ENCODE assay signal across 23 cellular contexts in genomic region chr3:170196833-170197232, GRCh38. TPM values are rescaled to one million over a fixed set of nuclear protein-coding genes. Genes with fewer than 3 reads are reported as not detected.
DNase-seq lines count a peak whose midpoint lies in the region; ATAC-seq, FAIRE-seq and TF ChIP-seq lines count a peak whose summit lies in the region.
"Had no signal": no experiment of that assay in that cellular context is flagged by ENCODE, and none has a peak within 500 bp of the region (broad histone marks: within the 10 kb centered on the region; RNA-seq: fewer than 3 reads in every experiment).

No MANE protein-coding gene starts in this region.

- no TSS peak for BruUV-seq in HepG2 (replicated peaks; lab: Mats Ljungman, UMichigan)

- H3K4me1 ChIP-seq in HepG2 (ENCODE audit: insufficient read depth, low read length) (peaks cover 35% of the 10 kb centered on the region), right lobe of liver (no peaks in the 10 kb centered on the region), foreskin keratinocyte (peaks cover 6% of the 10 kb centered on the region)
- H3K4me1 ChIP-seq: prostate gland had no signal

- H3K27ac Mint-ChIP-seq in nephron progenitor cell = no peak overlapping the region
- H3K27ac Mint-ChIP-seq: activated naive CD8-positive, alpha-beta T cell; CD14-positive monocyte had no signal

- 52% methylated on average over 3 of the region's 3 CpGs for WGBS in HepG2 (ENCODE audit: low lambda C conversion rate)
- 78% methylated on average over 3 of the region's 3 CpGs for WGBS in right lobe of liver (ENCODE audit: insufficient coverage, low coverage, low lambda C conversion rate, missing lambda C conversion rate)

- H3K36me3 ChIP-seq in HepG2 (replicated peaks in 1 of 2; ENCODE audit: control insufficient read depth in 1 of 2, insufficient read depth in 2 of 2, low read length in 2 of 2) (no peaks in the 10 kb centered on the region), right lobe of liver (no peaks in the 10 kb centered on the region)
- H3K36me3 ChIP-seq: brain microvascular endothelial cell, prostate gland had no signal

- H3K4me2 ChIP-seq in HepG2 (ENCODE audit: low read depth, low read length) = no peak overlapping the region
- H3K4me2 ChIP-seq: KMS-11, smooth muscle cell had no signal

- TF ChIP-seq POLR2A in HepG2 (IDR thresholded peaks at IDR 0.05; ENCODE audit: insufficient read depth in 1 of 2, low read depth in 2 of 2, low read length in 2 of 2) = no peak
- no peak for TF ChIP-seq POLR2A in right lobe of liver (IDR thresholded peaks at IDR 0.05)

- ATAC-seq in HepG2 (peak; percentile 72), right lobe of liver (no peak), foreskin keratinocyte (peak; percentile 99)
- no peak for ATAC-seq in activated T-cell treated with anti-CD3 and anti-CD28 coated beads, Interleukin-2, amount 50 U/mL, for 4 hours
- ATAC-seq: left colon had no signal

- POLR2A ChIA-PET in HepG2 (lab: Yijun Ruan, JAX) = no interaction called here

- H3K4me3 ChIP-seq in HepG2 (replicated peaks in 1 of 3; ENCODE audit: insufficient read depth in 1 of 3, low read depth in 2 of 3, low read length in 3 of 3) (no peak overlapping the region), right lobe of liver (no peak overlapping the region)
- H3K4me3 ChIP-seq: coronary artery, prostate gland, SK-N-MC, smooth muscle cell had no signal

- H3K27ac ChIP-seq in HepG2 (ENCODE audit: extremely low read length, insufficient read depth, low read length) = no peak overlapping the region
- no peak overlapping the region for H3K27ac ChIP-seq in right lobe of liver
- no peak overlapping the region for H3K27ac ChIP-seq in foreskin keratinocyte
- H3K27ac ChIP-seq: brain microvascular endothelial cell, coronary artery, KMS-11, prostate gland, SK-N-MC had no signal

- H3K9me3 Mint-ChIP-seq in activated T-cell treated with anti-CD3 and anti-CD28 coated beads, Interleukin-2, amount 50 U/mL, for 4 hours = no peaks in the 10 kb centered on the region
- no peaks in the 10 kb centered on the region for H3K9me3 Mint-ChIP-seq in nephron progenitor cell

- peaks cover 2% of the 10 kb centered on the region for H3K4me1 Mint-ChIP-seq in activated T-cell treated with anti-CD3 and anti-CD28 coated beads, Interleukin-2, amount 50 U/mL, for 4 hours (ENCODE audit: low read depth)
- H3K4me1 Mint-ChIP-seq in nephron progenitor cell = peaks cover 6% of the 10 kb centered on the region
- H3K4me1 Mint-ChIP-seq: CD14-positive monocyte had no signal

- H3K79me2 ChIP-seq in HepG2 (ENCODE audit: insufficient read depth, low read length) = no peaks in the 10 kb centered on the region

- intact Hi-C loops in HepG2 (cut with micrococcal nuclease; ENCODE audit: unreplicated experiment) (no loop called here), right lobe of liver (cut with DNase I) (no loop called here)

- peak; percentile 36 for DNase-seq in HepG2 (ENCODE audit: low spot score)
- DNase-seq in right lobe of liver = no peak
- peak; percentile 27 for DNase-seq in RPMI7951 (ENCODE audit: low read depth)
- peak; percentile 55 to 85 for DNase-seq in foreskin keratinocyte
- no peak for DNase-seq in activated T-cell treated with anti-CD3 and anti-CD28 coated beads, Interleukin-2, amount 50 U/mL, for 4 hours
- DNase-seq in stimulated activated naive CD4-positive, alpha-beta T cell (lab: John Stamatoyannopoulos, UW) = no peak
- no peak for DNase-seq in nephron progenitor cell
- DNase-seq in NOMO-1 (lab: John Stamatoyannopoulos, UW; ENCODE audit: unreplicated experiment in 2 of 2) = no peak
- DNase-seq: activated CD4-positive, CD25-positive, alpha-beta regulatory T cell treated with anti-CD3 and anti-CD28 coated beads, Interleukin-2, amount 50 U/mL, for 72 hours; activated T-cell treated with anti-CD3 and anti-CD28 coated beads, Interleukin-2, amount 50 U/mL, for 48 hours; brain microvascular endothelial cell; DMS 273 treated with DMSO at 0.1 percent for 48 hours; left colon; midbrain; NCI-H526 treated with DMSO at 0.1 percent for 48 hours had no signal

- TF ChIP-seq CTCF in HepG2 (CRISPR knock-in tag; IDR thresholded peaks at IDR 0.05) = no peak
- TF ChIP-seq CTCF in right lobe of liver (IDR thresholded peaks at IDR 0.05) = no peak
- TF ChIP-seq CTCF in foreskin keratinocyte (conservative IDR thresholded peaks at IDR 0.05) = no peak
- no peak for TF ChIP-seq CTCF in nephron progenitor cell (IDR thresholded peaks at IDR 0.05)

- no peak overlapping the region for H3K9ac ChIP-seq in HepG2 (ENCODE audit: insufficient read depth, low read depth, low read length)
- H3K9ac ChIP-seq: KMS-11 had no signal

- no peak overlapping the region for H3K4me3 Mint-ChIP-seq in activated T-cell treated with anti-CD3 and anti-CD28 coated beads, Interleukin-2, amount 50 U/mL, for 4 hours
- no peak overlapping the region for H3K4me3 Mint-ChIP-seq in nephron progenitor cell
- H3K4me3 Mint-ChIP-seq: activated naive CD8-positive, alpha-beta T cell; CD14-positive monocyte had no signal

- H3K36me3 Mint-ChIP-seq in activated T-cell treated with anti-CD3 and anti-CD28 coated beads, Interleukin-2, amount 50 U/mL, for 4 hours (ENCODE audit: insufficient read depth) = no peaks in the 10 kb centered on the region
- no peaks in the 10 kb centered on the region for H3K36me3 Mint-ChIP-seq in nephron progenitor cell (ENCODE audit: low read depth)
- H3K36me3 Mint-ChIP-seq: activated naive CD8-positive, alpha-beta T cell; CD14-positive monocyte had no signal

- H3K27me3 ChIP-seq in HepG2 (ENCODE audit: control insufficient read depth in 1 of 2, insufficient read depth in 2 of 2, low read length in 2 of 2) (no peaks in the 10 kb centered on the region), right lobe of liver (no peaks in the 10 kb centered on the region), foreskin keratinocyte (no peaks in the 10 kb centered on the region)
- H3K27me3 ChIP-seq: brain microvascular endothelial cell had no signal

- H3K9me3 ChIP-seq in HepG2 (ENCODE audit: low read length) (no peaks in the 10 kb centered on the region), right lobe of liver (no peaks in the 10 kb centered on the region)
- H3K9me3 ChIP-seq: prostate gland had no signal

- no peak for FAIRE-seq in HepG2 (lab: Jason Lieb, UNC)
- FAIRE-seq: GM12891 had no signal

- peaks cover 3% of the 10 kb centered on the region for H3K27me3 Mint-ChIP-seq in activated T-cell treated with anti-CD3 and anti-CD28 coated beads, Interleukin-2, amount 50 U/mL, for 4 hours (ENCODE audit: low read depth)
- no peaks in the 10 kb centered on the region for H3K27me3 Mint-ChIP-seq in nephron progenitor cell (ENCODE audit: low read depth, poor library complexity)

- TF ChIP-seq EP300 in HepG2 (IDR thresholded peaks at IDR 0.05; ENCODE audit: low read depth in 2 of 2, low read length in 2 of 2) (no peak), HepG2 (CRISPR knock-in tag; IDR thresholded peaks at IDR 0.05; ENCODE audit: borderline replicate concordance) (no peak)

- in situ Hi-C loops in HepG2 (cut with HindIII; ENCODE audit: extremely low pct_ligation_motif_present, low pct_unique_long_range_greater_than_20kb) = no loop called here

- H4K20me1 ChIP-seq in HepG2 (ENCODE audit: insufficient read depth, low read length) = no peaks in the 10 kb centered on the region

- no peak for TF ChIP-seq RAD21 in HepG2 (CRISPR knock-in tag; IDR thresholded peaks at IDR 0.05)

- CTCF ChIA-PET in HepG2 (lab: Yijun Ruan, JAX; ENCODE audit: low intra/inter-chr PET ratio, low total read pairs) = no interaction called here

- no peak overlapping the region for H2AFZ ChIP-seq in HepG2 (ENCODE audit: low read length)

RNA-seq across cellular contexts. Expression of gene PHC3, which starts 15.3 kb away (rescaled TPM):
- total RNA-seq in HepG2 (2016; rRNA removed; fragmentation: Illumina TruSeq; extraction: Trizol) = 16.5 and 24.1 TPM in 2 replicates
- total RNA-seq in HepG2 (2016; cell fraction: cytosol; rRNA removed; fragmentation: Illumina TruSeq; extraction: Trizol; ENCODE audit: low read depth) = 83.1 and 87.8 TPM in 2 replicates
- 15.1 and 19.9 TPM in 2 replicates for total RNA-seq in HepG2 (2016; cell fraction: insoluble cytoplasmic fraction; rRNA removed; fragmentation: Illumina TruSeq; extraction: Trizol)
- total RNA-seq in HepG2 (2016; cell fraction: membrane; rRNA removed; fragmentation: Illumina TruSeq; extraction: Trizol) = 17.9 and 22.5 TPM in 2 replicates
- total RNA-seq in HepG2 (2016; cell fraction: nucleus; rRNA removed; fragmentation: Illumina TruSeq; extraction: Trizol) = 45.6 and 47.3 TPM in 2 replicates
- 42.9 and 49.0 TPM in 2 replicates for polyA plus RNA-seq in HepG2 (2011; rRNA removed)
- 18.5 and 21.7 TPM in 2 replicates for polyA plus RNA-seq in HepG2 (2011; cell fraction: cytosol; rRNA removed)
- polyA plus RNA-seq in HepG2 (2011; cell fraction: nucleus; rRNA removed) = 64.0 and 65.6 TPM in 2 replicates
- polyA plus RNA-seq in HepG2 (2012) = 12.8 and 14.1 TPM in 2 replicates
- polyA plus RNA-seq in HepG2 (2016; cell fraction: cytosol; fragmentation: Illumina TruSeq; extraction: Trizol; ENCODE audit: low read depth) = 0.53 and 0.69 TPM in 2 replicates
- 6.1 and 6.6 TPM in 2 replicates for polyA plus RNA-seq in HepG2 (2016; cell fraction: insoluble cytoplasmic fraction; fragmentation: Illumina TruSeq; extraction: Trizol; ENCODE audit: low read depth)
- polyA plus RNA-seq in HepG2 (2016; cell fraction: membrane; fragmentation: Illumina TruSeq; extraction: Trizol; ENCODE audit: low read depth) = 0.78 TPM in 2 replicates
- polyA plus RNA-seq in HepG2 (2016; cell fraction: nucleus; fragmentation: Illumina TruSeq; extraction: Trizol; ENCODE audit: insufficient read depth, low read depth) = 21.1 and 24.6 TPM in 2 replicates
- 193 and 376 TPM in 2 replicates for polyA minus RNA-seq in HepG2 (2011; rRNA and poly(A)+ RNA removed; ENCODE audit: low replicate concordance)
- polyA minus RNA-seq in HepG2 (2011; cell fraction: cytosol; rRNA and poly(A)+ RNA removed) = 15.6 and 17.5 TPM in 2 replicates
- 86.4 and 113 TPM in 2 replicates for polyA minus RNA-seq in HepG2 (2011; cell fraction: nucleus; rRNA and poly(A)+ RNA removed)
- total RNA-seq in right lobe of liver = 10 to 100 TPM; 20.0 to 32.6 (median 23.5) TPM
- 19.2 and 43.9 TPM in 2 replicates for total RNA-seq in RPMI7951 (2014; rRNA removed; shearing (Covaris generic))
- total RNA-seq in foreskin keratinocyte = 15.5 and 16.3 TPM in 2 replicates
- polyA plus RNA-seq in foreskin keratinocyte = 1.7 and 2.1 TPM in 2 replicates
- 10 to 100 TPM; 48.5 to 48.7 (median 48.5) TPM for total RNA-seq in activated T-cell treated with anti-CD3 and anti-CD28 coated beads, Interleukin-2, amount 50 U/mL, for 4 hours

RNA-seq across cellular contexts. Expression of gene PRKCI, which starts 25.4 kb away (rescaled TPM):
- 30.4 and 39.1 TPM in 2 replicates for total RNA-seq in HepG2 (2016; rRNA removed; fragmentation: Illumina TruSeq; extraction: Trizol)
- 11.6 and 12.0 TPM in 2 replicates for total RNA-seq in HepG2 (2016; cell fraction: cytosol; rRNA removed; fragmentation: Illumina TruSeq; extraction: Trizol; ENCODE audit: low read depth)
- total RNA-seq in HepG2 (2016; cell fraction: insoluble cytoplasmic fraction; rRNA removed; fragmentation: Illumina TruSeq; extraction: Trizol) = 29.9 and 42.0 TPM in 2 replicates
- 13.7 and 15.0 TPM in 2 replicates for total RNA-seq in HepG2 (2016; cell fraction: membrane; rRNA removed; fragmentation: Illumina TruSeq; extraction: Trizol)
- total RNA-seq in HepG2 (2016; cell fraction: nucleus; rRNA removed; fragmentation: Illumina TruSeq; extraction: Trizol) = 19.8 and 28.5 TPM in 2 replicates
- 11.7 and 17.2 TPM in 2 replicates for polyA plus RNA-seq in HepG2 (2011; rRNA removed)
- 6.2 and 9.0 TPM in 2 replicates for polyA plus RNA-seq in HepG2 (2011; cell fraction: cytosol; rRNA removed)
- 5.0 and 9.3 TPM in 2 replicates for polyA plus RNA-seq in HepG2 (2011; cell fraction: nucleus; rRNA removed)
- 12.9 and 22.8 TPM in 2 replicates for polyA plus RNA-seq in HepG2 (2012)
- polyA plus RNA-seq in HepG2 (2016; cell fraction: cytosol; fragmentation: Illumina TruSeq; extraction: Trizol; ENCODE audit: low read depth) = 2.5 and 3.2 TPM in 2 replicates
- polyA plus RNA-seq in HepG2 (2016; cell fraction: insoluble cytoplasmic fraction; fragmentation: Illumina TruSeq; extraction: Trizol; ENCODE audit: low read depth) = 29.3 and 31.7 TPM in 2 replicates
- polyA plus RNA-seq in HepG2 (2016; cell fraction: membrane; fragmentation: Illumina TruSeq; extraction: Trizol; ENCODE audit: low read depth) = 5.4 and 6.7 TPM in 2 replicates
- 25.1 and 26.3 TPM in 2 replicates for polyA plus RNA-seq in HepG2 (2016; cell fraction: nucleus; fragmentation: Illumina TruSeq; extraction: Trizol; ENCODE audit: insufficient read depth, low read depth)
- 14.9 and 45.3 TPM in 2 replicates for polyA minus RNA-seq in HepG2 (2011; rRNA and poly(A)+ RNA removed; ENCODE audit: low replicate concordance)
- polyA minus RNA-seq in HepG2 (2011; cell fraction: cytosol; rRNA and poly(A)+ RNA removed) = 20.2 and 22.9 TPM in 2 replicates
- polyA minus RNA-seq in HepG2 (2011; cell fraction: nucleus; rRNA and poly(A)+ RNA removed) = 34.5 and 41.0 TPM in 2 replicates
- 10 to 100 TPM in 2 of 6 experiments, 1 to 10 TPM in 4; 8.2 to 15.7 (median 8.9) TPM for total RNA-seq in right lobe of liver
- total RNA-seq in RPMI7951 (2014; rRNA removed; shearing (Covaris generic)) = 26.9 and 36.2 TPM in 2 replicates
- total RNA-seq in foreskin keratinocyte = 51.2 and 52.4 TPM in 2 replicates
- polyA plus RNA-seq in foreskin keratinocyte = 14.9 and 17.9 TPM in 2 replicates
- 10 to 100 TPM; 15.8 to 18.4 (median 17.3) TPM for total RNA-seq in activated T-cell treated with anti-CD3 and anti-CD28 coated beads, Interleukin-2, amount 50 U/mL, for 4 hours

Comparison
In these comparisons a context has a peak if more than half of its experiments do, and no peak if none do; other contexts are left out.
1. ATAC-seq: peak in HepG2 (single experiment) and foreskin keratinocyte (single experiment); none in right lobe of liver (0 of 4) and activated T-cell treated with anti-CD3 and anti-CD28 coated beads, Interleukin-2, amount 50 U/mL, for 4 hours (0 of 2).
2. DNase-seq: peak in HepG2 (single experiment), RPMI7951 (single experiment) and foreskin keratinocyte (2 of 2); none in right lobe of liver (0 of 3), activated T-cell treated with anti-CD3 and anti-CD28 coated beads, Interleukin-2, amount 50 U/mL, for 4 hours (single experiment), stimulated activated naive CD4-positive, alpha-beta T cell (0 of 6), nephron progenitor cell (single experiment) and NOMO-1 (0 of 2).